Comparison of ENCODE assay signal across 9 cellular contexts in the genomic region with DNA sequence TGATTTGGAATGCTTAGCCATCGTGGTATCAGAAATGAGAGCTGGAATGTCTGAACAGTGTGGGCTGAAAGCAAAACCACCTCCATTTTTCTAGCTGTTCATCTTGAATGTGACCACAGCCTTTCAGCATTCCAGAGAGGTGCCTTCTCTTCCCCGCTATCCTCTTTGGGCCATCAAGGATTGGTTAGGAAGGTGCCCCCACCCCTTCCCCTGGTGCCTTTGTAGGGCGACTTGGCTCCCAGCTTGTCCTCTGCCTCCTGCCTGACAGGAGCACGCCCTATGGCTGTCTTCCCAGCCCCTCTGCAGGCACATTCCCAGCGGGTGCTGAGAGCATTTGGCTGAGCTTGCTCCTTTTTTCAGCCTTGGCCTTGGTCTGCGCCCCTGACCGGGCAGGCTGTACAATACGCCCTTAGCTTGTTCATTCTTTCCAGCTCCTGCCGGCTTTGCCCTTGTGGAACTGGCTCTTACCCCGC.
DNase-seq lines count a peak whose midpoint lies in the region; ATAC-seq and TF ChIP-seq lines count a peak whose summit lies in the region.
"Had no signal": no experiment of that assay in that cellular context is flagged by ENCODE, and none has a peak within 500 bp of the region (broad histone marks: within the 10 kb centered on the region; RNA-seq: fewer than 3 reads in every experiment).

No MANE protein-coding gene starts in this region.

- H3K4me1 Mint-ChIP-seq in activated T-helper 1 cell treated with anti-CD3 and anti-CD28 coated beads, Interleukin-12 subunit alpha, Interleukin-12 subunit beta, Interleukin-2, Interleukin-4 antibody, amounts not matched to agents 30 ng/mL and 10 ng/mL and 1 ng/mL, durations not matched to agents 14 hours and 24 hours and 36 hours (ENCODE audit: low read depth): peaks cover 66% of the 10 kb centered on the region

- peaks cover 2% of the 10 kb centered on the region for H3K36me3 Mint-ChIP-seq in activated T-helper 1 cell treated with anti-CD3 and anti-CD28 coated beads, Interleukin-12 subunit alpha, Interleukin-12 subunit beta, Interleukin-2, Interleukin-4 antibody, amounts not matched to agents 30 ng/mL and 10 ng/mL and 1 ng/mL, durations not matched to agents 14 hours and 24 hours and 36 hours (ENCODE audit: low read depth)
- H3K36me3 Mint-ChIP-seq: memory B cell had no signal

- ATAC-seq in GM21528 (IDR thresholded peaks at IDR 0.05; ENCODE audit: low FRiP score, unreplicated experiment): no peak

- no peak overlapping the region for H3K4me3 Mint-ChIP-seq in activated T-helper 1 cell treated with anti-CD3 and anti-CD28 coated beads, Interleukin-12 subunit alpha, Interleukin-12 subunit beta, Interleukin-2, Interleukin-4 antibody, amounts not matched to agents 30 ng/mL and 10 ng/mL and 1 ng/mL, durations not matched to agents 14 hours and 24 hours and 36 hours
- H3K4me3 Mint-ChIP-seq: memory B cell had no signal

- H3K27ac ChIP-seq in ascending aorta: peak overlapping the region; percentile 88 to 91
- H3K27ac ChIP-seq in right atrium auricular region: peak overlapping the region; percentile 85 to 96

- H3K27me3 ChIP-seq in ascending aorta: no peaks in the 10 kb centered on the region
- H3K27me3 ChIP-seq in right atrium auricular region: no peaks in the 10 kb centered on the region

- peaks cover 7% of the 10 kb centered on the region for H3K27me3 Mint-ChIP-seq in activated T-helper 1 cell treated with anti-CD3 and anti-CD28 coated beads, Interleukin-12 subunit alpha, Interleukin-12 subunit beta, Interleukin-2, Interleukin-4 antibody, amounts not matched to agents 30 ng/mL and 10 ng/mL and 1 ng/mL, durations not matched to agents 14 hours and 24 hours and 36 hours (ENCODE audit: insufficient read depth)
- H3K27me3 Mint-ChIP-seq: memory B cell had no signal

- H3K9me3 ChIP-seq in ascending aorta (no peaks in the 10 kb centered on the region), right atrium auricular region (no peaks in the 10 kb centered on the region)

- H3K27ac Mint-ChIP-seq in activated T-helper 1 cell treated with anti-CD3 and anti-CD28 coated beads, Interleukin-12 subunit alpha, Interleukin-12 subunit beta, Interleukin-2, Interleukin-4 antibody, amounts not matched to agents 30 ng/mL and 10 ng/mL and 1 ng/mL, durations not matched to agents 14 hours and 24 hours and 36 hours: no peak overlapping the region
- H3K27ac Mint-ChIP-seq: memory B cell had no signal

- TF ChIP-seq CTCF in AG10803 (conservative IDR thresholded peaks at IDR 0.05; ENCODE audit: low read length): no peak
- no peak for TF ChIP-seq CTCF in ascending aorta (IDR thresholded peaks at IDR 0.05)
- no peak for TF ChIP-seq CTCF in right atrium auricular region (IDR thresholded peaks at IDR 0.05)

- peak; percentile 75 for DNase-seq in AG10803 (ENCODE audit: low read depth)
- peak; percentile 28 to 91 for DNase-seq in ascending aorta (ENCODE audit: low spot score in 2 of 2)
- DNase-seq in right atrium auricular region (ENCODE audit: low spot score): peak; percentile 87
- DNase-seq in posterior vena cava (ENCODE audit: low spot score): peak; percentile 94
- no peak for DNase-seq in NCI-H82 (lab: John Stamatoyannopoulos, UW)
- DNase-seq in activated T-helper 1 cell treated with anti-CD3 and anti-CD28 coated beads, Interleukin-12 subunit alpha, Interleukin-12 subunit beta, Interleukin-2, Interleukin-4 antibody, amounts not matched to agents 30 ng/mL and 10 ng/mL and 1 ng/mL, durations not matched to agents 14 hours and 24 hours and 36 hours (ENCODE audit: low spot score): no peak
- DNase-seq in NCI-H1105 treated with DMSO at 0.1 percent for 48 hours (lab: John Stamatoyannopoulos, UW): no peak

- H3K9me3 Mint-ChIP-seq in activated T-helper 1 cell treated with anti-CD3 and anti-CD28 coated beads, Interleukin-12 subunit alpha, Interleukin-12 subunit beta, Interleukin-2, Interleukin-4 antibody, amounts not matched to agents 30 ng/mL and 10 ng/mL and 1 ng/mL, durations not matched to agents 14 hours and 24 hours and 36 hours: peaks cover 6% of the 10 kb centered on the region
- H3K9me3 Mint-ChIP-seq: memory B cell had no signal

- H3K4me1 ChIP-seq in ascending aorta (peaks cover 8 to 44% of the 10 kb centered on the region in 2 donors), right atrium auricular region (peaks cover 0 to 80% of the 10 kb centered on the region in 2 donors)

- H3K4me3 ChIP-seq in AG10803 (ENCODE audit: low read length): peak overlapping the region; percentile 28
- peak overlapping the region; percentile 29 to 51 for H3K4me3 ChIP-seq in ascending aorta
- H3K4me3 ChIP-seq in right atrium auricular region: no peak overlapping the region

- H3K36me3 ChIP-seq in ascending aorta (no peaks in the 10 kb centered on the region), right atrium auricular region (no peaks in the 10 kb centered on the region)

- intact Hi-C loops in ascending aorta (cut with DNase I): loop anchor here (2.0 to 5.0 kb wide), 3 partner anchors 48 to 98 kb away; a partner anchor contains a TSS
- intact Hi-C loops in posterior vena cava (cut with DNase I): no loop called here
- intact Hi-C loops in activated T-helper 1 cell treated with anti-CD3 and anti-CD28 coated beads, Interleukin-12 subunit alpha, Interleukin-12 subunit beta, Interleukin-2, Interleukin-4 antibody, amounts not matched to agents 30 ng/mL and 10 ng/mL and 1 ng/mL, durations not matched to agents 14 hours and 24 hours and 36 hours (cut with micrococcal nuclease): loop anchor here (5.0 to 10.0 kb wide), 2 partner anchors 112 to 429 kb away; no protein-coding TSS in a partner anchor

Comparison
In these comparisons a context has a peak if more than half of its experiments do, and no peak if none do; other contexts are left out.
1. DNase-seq: peak in AG10803 (single experiment), ascending aorta (2 of 2), right atrium auricular region (single experiment) and posterior vena cava (single experiment); none in NCI-H82 (single experiment), activated T-helper 1 cell treated with anti-CD3 and anti-CD28 coated beads, Interleukin-12 subunit alpha, Interleukin-12 subunit beta, Interleukin-2, Interleukin-4 antibody, amounts not matched to agents 30 ng/mL and 10 ng/mL and 1 ng/mL, durations not matched to agents 14 hours and 24 hours and 36 hours (single experiment) and NCI-H1105 treated with DMSO at 0.1 percent for 48 hours (single experiment).
2. H3K4me3 ChIP-seq: peak in AG10803 (single experiment) and ascending aorta (2 of 2); none in right atrium auricular region (0 of 2).
3. intact Hi-C loops: an anchor here in ascending aorta (2.0 to 5.0 kb wide) and activated T-helper 1 cell treated with anti-CD3 and anti-CD28 coated beads, Interleukin-12 subunit alpha, Interleukin-12 subunit beta, Interleukin-2, Interleukin-4 antibody, amounts not matched to agents 30 ng/mL and 10 ng/mL and 1 ng/mL, durations not matched to agents 14 hours and 24 hours and 36 hours (5.0 to 10.0 kb wide); none called in posterior vena cava.